Comparison of ENCODE assay signal across 17 cellular contexts in genomic region chr14:68879841-68880575, GRCh38.
"Had no signal": no experiment of that assay in that cellular context is flagged by ENCODE, and none has a peak within 500 bp of the region (broad histone marks: within the 10 kb centered on the region; RNA-seq: fewer than 3 reads in every experiment).

No MANE protein-coding gene starts in this region.

- H3K4me1 Mint-ChIP-seq: activated naive CD8-positive, alpha-beta T cell treated with anti-CD3 and anti-CD28 coated beads, Interleukin-2, amount 50 U/mL, for 24 hours; naive B cell had no signal

- H3K27me3 ChIP-seq: hepatocyte, tibial nerve, vagina had no signal

- H3K4me2 ChIP-seq: hepatocyte had no signal

- H3K4me3 Mint-ChIP-seq: activated naive CD8-positive, alpha-beta T cell treated with anti-CD3 and anti-CD28 coated beads, Interleukin-2, amount 50 U/mL, for 24 hours; naive B cell had no signal

- H3K79me2 ChIP-seq: hepatocyte, parathyroid adenoma had no signal

- H3K4me3 ChIP-seq: hepatocyte, tibial nerve, vagina had no signal

- H3K27me3 Mint-ChIP-seq: activated naive CD8-positive, alpha-beta T cell treated with anti-CD3 and anti-CD28 coated beads, Interleukin-2, amount 50 U/mL, for 24 hours; naive B cell had no signal

- H3K4me1 ChIP-seq: parathyroid adenoma, tibial nerve, vagina had no signal

- H3K9me3 ChIP-seq: tibial nerve, vagina had no signal

- H3K27ac ChIP-seq: hepatocyte, parathyroid adenoma, tibial nerve, vagina, WERI-Rb-1 had no signal

- H3K9ac ChIP-seq: parathyroid adenoma had no signal

- H3K27ac Mint-ChIP-seq: activated naive CD8-positive, alpha-beta T cell treated with anti-CD3 and anti-CD28 coated beads, Interleukin-2, amount 50 U/mL, for 24 hours; naive B cell had no signal

- H3K36me3 Mint-ChIP-seq: naive B cell had no signal

- DNase-seq: activated CD4-positive, alpha-beta T cell treated with anti-CD3 and anti-CD28 coated beads for 1 hour; activated CD8-positive, alpha-beta memory T cell treated with anti-CD3 and anti-CD28 coated beads for 24 hours; activated naive CD8-positive, alpha-beta T cell treated with anti-CD3 and anti-CD28 coated beads, Interleukin-2, amount 50 U/mL, for 24 hours; anterior cingulate cortex; cortex of kidney; effector CD4-positive, alpha-beta T cell; foreskin fibroblast; islet precursor cell; naive B cell; stimulated activated CD4-positive, alpha-beta T cell treated with anti-CD3 and anti-CD28 coated beads, Interleukin-2, amount 100 ng/mL, for 24 hours; stimulated activated naive CD4-positive, alpha-beta T cell treated with Interleukin-2 at 50 U/mL for 16 hours; substantia nigra; WERI-Rb-1 had no signal

- H2AFZ ChIP-seq: hepatocyte, parathyroid adenoma had no signal

- H3K9me3 Mint-ChIP-seq: activated naive CD8-positive, alpha-beta T cell treated with anti-CD3 and anti-CD28 coated beads, Interleukin-2, amount 50 U/mL, for 24 hours had no signal
